In the genomic region with DNA sequence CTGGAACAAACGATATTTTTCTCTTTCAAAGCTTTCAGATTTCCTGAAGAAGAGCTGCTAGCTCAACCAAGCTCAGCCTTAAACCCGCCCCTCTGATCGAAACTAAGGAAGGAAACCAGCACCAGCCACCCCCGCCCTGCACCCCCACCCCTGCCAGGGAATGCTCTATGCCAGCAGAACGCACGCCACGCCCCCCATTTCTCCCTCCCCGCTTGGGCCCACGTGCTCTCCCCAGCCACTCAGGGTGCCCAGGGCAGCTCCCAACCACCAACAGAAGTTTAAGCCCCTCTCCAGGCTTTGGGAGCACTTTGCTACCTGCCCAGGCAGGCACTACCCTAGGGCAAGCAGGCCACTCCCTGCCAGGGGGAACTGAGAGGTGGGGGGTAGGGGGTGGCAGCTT, we compare ENCODE assay signal across 1 cellular context.
TF ChIP-seq lines count a peak whose summit lies in the region.

No MANE protein-coding gene starts in this region.

TF ChIP-seq in SK-N-SH, 30 proteins besides CTCF, POLR2A, EP300 and RAD21 (continued from another document):
- TF ChIP-seq, protein P1, sequence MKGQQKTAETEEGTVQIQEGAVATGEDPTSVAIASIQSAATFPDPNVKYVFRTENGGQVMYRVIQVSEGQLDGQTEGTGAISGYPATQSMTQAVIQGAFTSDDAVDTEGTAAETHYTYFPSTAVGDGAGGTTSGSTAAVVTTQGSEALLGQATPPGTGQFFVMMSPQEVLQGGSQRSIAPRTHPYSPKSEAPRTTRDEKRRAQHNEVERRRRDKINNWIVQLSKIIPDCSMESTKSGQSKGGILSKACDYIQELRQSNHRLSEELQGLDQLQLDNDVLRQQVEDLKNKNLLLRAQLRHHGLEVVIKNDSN (IDR thresholded peaks at IDR 0.05; ENCODE audit: borderline replicate concordance, low read depth) = peak; percentile 34; the same call in 1 of the 2 replicates
